8 cellular contexts compared by ENCODE assay signal in the genomic region with DNA sequence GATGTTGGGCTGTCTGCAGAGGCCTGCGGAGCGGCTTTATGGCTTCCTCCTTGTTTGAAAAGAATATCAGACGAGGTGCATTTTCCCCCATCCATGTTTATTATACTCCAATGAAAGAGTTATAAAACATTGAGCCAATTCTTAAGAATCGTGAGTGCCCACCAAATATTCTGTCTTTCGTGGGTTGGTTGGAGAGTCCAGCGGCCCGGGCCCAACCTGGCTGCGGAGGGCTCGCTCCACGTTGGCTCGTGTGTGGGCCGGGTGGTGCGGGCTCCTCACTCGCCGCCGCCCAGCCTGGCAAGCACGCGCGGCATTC. TPM values are rescaled to one million over a fixed set of nuclear protein-coding genes. Genes with fewer than 3 reads are reported as not detected.
DNase-seq lines count a peak whose midpoint lies in the region; ATAC-seq and TF ChIP-seq lines count a peak whose summit lies in the region.

No MANE protein-coding gene starts in this region.

- no peak for TF ChIP-seq CTCF in breast epithelium (IDR thresholded peaks at IDR 0.05)
- no peak for TF ChIP-seq CTCF in transverse colon (IDR thresholded peaks at IDR 0.05)

- H3K9me3 ChIP-seq in breast epithelium = no peaks in the 10 kb centered on the region
- no peaks in the 10 kb centered on the region for H3K9me3 ChIP-seq in transverse colon

- TF ChIP-seq POLR2A in breast epithelium (IDR thresholded peaks at IDR 0.05) (no peak), transverse colon (IDR thresholded peaks at IDR 0.05) (no peak)

- H3K27ac ChIP-seq in breast epithelium = peak overlapping the region; percentile 61 to 80
- H3K27ac ChIP-seq in transverse colon = peak overlapping the region in 3 of 4 donors; percentile 66 to 81 (median 71)

- peaks cover 26% of the 10 kb centered on the region for H3K4me1 Mint-ChIP-seq in activated T-cell treated with anti-CD3 and anti-CD28 coated beads, Interleukin-2, amount 50 U/mL, for 4 hours (ENCODE audit: low read depth)
- H3K4me1 Mint-ChIP-seq in memory B cell = peaks cover 24% of the 10 kb centered on the region

- H3K27me3 ChIP-seq in breast epithelium (no peaks in the 10 kb centered on the region), transverse colon (no peaks in the 10 kb centered on the region)

- H3K9me3 Mint-ChIP-seq in activated T-cell treated with anti-CD3 and anti-CD28 coated beads, Interleukin-2, amount 50 U/mL, for 4 hours = no peaks in the 10 kb centered on the region
- H3K9me3 Mint-ChIP-seq in memory B cell = no peaks in the 10 kb centered on the region

- H3K27me3 Mint-ChIP-seq in activated T-cell treated with anti-CD3 and anti-CD28 coated beads, Interleukin-2, amount 50 U/mL, for 4 hours (ENCODE audit: low read depth) = no peaks in the 10 kb centered on the region
- H3K27me3 Mint-ChIP-seq in memory B cell = peaks cover 2% of the 10 kb centered on the region

- H3K4me1 ChIP-seq in breast epithelium = peaks cover 4 to 14% of the 10 kb centered on the region in 2 donors
- peaks cover 18 to 45% (median 39%) of the 10 kb centered on the region in 4 donors for H3K4me1 ChIP-seq in transverse colon

- in situ Hi-C loops in transverse colon (cut with MboI; ENCODE audit: low pct_ligation_motif_present in 1 of 4, low pct_unique_long_range_greater_than_20kb in 1 of 4, low sequenced_read_pairs in 3 of 4) = no loop called here

- no peak for TF ChIP-seq EP300 in transverse colon (IDR thresholded peaks at IDR 0.05; ENCODE audit: low read depth)

- 57% methylated on average over 11 of the region's 19 CpGs; no CpG with 5 or more reads in 1 of the 2 donors for WGBS in transverse colon (ENCODE audit: low coverage in 1 of 2), 2 donors

- H3K36me3 ChIP-seq in breast epithelium (no peaks in the 10 kb centered on the region), transverse colon (no peaks in the 10 kb centered on the region)

- H3K4me3 Mint-ChIP-seq in activated T-cell treated with anti-CD3 and anti-CD28 coated beads, Interleukin-2, amount 50 U/mL, for 4 hours = peak overlapping the region; percentile 55
- H3K4me3 Mint-ChIP-seq in memory B cell = peak overlapping the region; percentile 72

- peaks cover 4% of the 10 kb centered on the region for H3K36me3 Mint-ChIP-seq in activated T-cell treated with anti-CD3 and anti-CD28 coated beads, Interleukin-2, amount 50 U/mL, for 4 hours (ENCODE audit: insufficient read depth)
- H3K36me3 Mint-ChIP-seq in memory B cell = peaks cover 5% of the 10 kb centered on the region

- ATAC-seq in activated T-cell treated with anti-CD3 and anti-CD28 coated beads, Interleukin-2, amount 50 U/mL, for 4 hours = no peak
- no peak for ATAC-seq in memory B cell (ENCODE audit: low read depth)

- intact Hi-C loops in breast epithelium (cut with DNase I; ENCODE audit: low total_unique reads) = no loop called here
- intact Hi-C loops in transverse colon (cut with DNase I; ENCODE audit: low total_unique reads) = loop anchor here (10.0 kb wide), 2 partner anchors 85 to 145 kb away; no protein-coding TSS in a partner anchor

- H3K4me3 ChIP-seq in breast epithelium (peak overlapping the region; percentile 63 to 98 (median 85)), transverse colon (peak overlapping the region in 3 of 4 donors; percentile 69 to 80 (median 78))

- no peak for DNase-seq in activated T-cell treated with anti-CD3 and anti-CD28 coated beads, Interleukin-2, amount 50 U/mL, for 4 hours
- DNase-seq in activated T-cell treated with anti-CD3 and anti-CD28 coated beads for 4 hours (no peak), breast epithelium (ENCODE audit: low spot score in 2 of 2) (peak in 1 of 2 donors; percentile 16), memory B cell (ENCODE audit: low spot score in 2 of 2) (no peak), transverse colon (no peak), mesenteric fat pad (ENCODE audit: low spot score) (no peak), NCI-H2081 (lab: John Stamatoyannopoulos, UW) (no peak), NCI-H1930 (lab: John Stamatoyannopoulos, UW) (no peak)

- H3K27ac Mint-ChIP-seq in memory B cell = no peak overlapping the region

RNA-seq across cellular contexts. Expression of gene HS6ST1, which starts 0.7 kb away (rescaled TPM):
- total RNA-seq in activated T-cell treated with anti-CD3 and anti-CD28 coated beads, Interleukin-2, amount 50 U/mL, for 4 hours = 10 to 100 TPM; 23.9 to 32.3 (median 28.2) TPM
- 10 to 100 TPM; 15.7 to 38.6 (median 29.8) TPM for total RNA-seq in breast epithelium
- total RNA-seq in transverse colon = 10 to 100 TPM; 16.1 to 38.6 (median 26.5) TPM
- 38.4 TPM for total RNA-seq in mesenteric fat pad
